ENCODE assay signal across 1 cellular context in the genomic region with DNA sequence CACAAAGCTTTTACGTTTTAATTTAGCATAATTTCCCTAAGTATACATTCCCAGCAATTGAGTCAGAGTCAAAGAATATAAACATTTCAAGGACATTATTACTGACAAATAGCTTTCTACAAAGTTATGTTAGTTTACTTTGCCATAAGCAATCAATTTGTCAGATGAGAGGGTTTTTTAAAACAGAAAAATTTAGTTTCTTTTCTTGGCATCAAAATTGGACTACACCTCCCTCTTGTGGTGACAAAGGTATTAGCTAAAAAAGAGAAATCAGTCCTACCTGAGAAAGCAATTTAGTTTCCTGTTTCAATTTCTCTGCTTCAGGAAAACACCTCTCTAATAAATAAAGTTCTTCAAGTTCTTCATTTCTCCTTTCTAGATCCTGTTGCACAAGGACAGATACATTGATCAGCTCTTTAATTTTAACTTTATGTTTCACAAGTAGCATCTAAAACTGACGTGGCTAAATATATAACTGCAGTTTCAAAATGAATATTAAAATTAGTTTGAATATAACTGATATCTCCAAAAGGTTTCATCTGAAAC.
TF ChIP-seq lines count a peak whose summit lies in the region.

No MANE protein-coding gene starts in this region.

TF ChIP-seq in HEK293, 187 proteins besides CTCF, POLR2A, EP300 and RAD21 (continued from another document):
- TF ChIP-seq, protein P1, sequence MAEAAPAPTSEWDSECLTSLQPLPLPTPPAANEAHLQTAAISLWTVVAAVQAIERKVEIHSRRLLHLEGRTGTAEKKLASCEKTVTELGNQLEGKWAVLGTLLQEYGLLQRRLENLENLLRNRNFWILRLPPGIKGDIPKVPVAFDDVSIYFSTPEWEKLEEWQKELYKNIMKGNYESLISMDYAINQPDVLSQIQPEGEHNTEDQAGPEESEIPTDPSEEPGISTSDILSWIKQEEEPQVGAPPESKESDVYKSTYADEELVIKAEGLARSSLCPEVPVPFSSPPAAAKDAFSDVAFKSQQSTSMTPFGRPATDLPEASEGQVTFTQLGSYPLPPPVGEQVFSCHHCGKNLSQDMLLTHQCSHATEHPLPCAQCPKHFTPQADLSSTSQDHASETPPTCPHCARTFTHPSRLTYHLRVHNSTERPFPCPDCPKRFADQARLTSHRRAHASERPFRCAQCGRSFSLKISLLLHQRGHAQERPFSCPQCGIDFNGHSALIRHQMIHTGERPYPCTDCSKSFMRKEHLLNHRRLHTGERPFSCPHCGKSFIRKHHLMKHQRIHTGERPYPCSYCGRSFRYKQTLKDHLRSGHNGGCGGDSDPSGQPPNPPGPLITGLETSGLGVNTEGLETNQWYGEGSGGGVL (tag by site-specific recombination; IDR thresholded peaks at IDR 0.05): no peak
- TF ChIP-seq GFI1B (tag by site-specific recombination; IDR thresholded peaks at IDR 0.05): no peak
- TF ChIP-seq PRDM1 (tag by site-specific recombination; IDR thresholded peaks at IDR 0.05): peak; percentile 73
